In genomic region chr10:17216901-17217395, GRCh38 we compare ENCODE assay signal across 10 cellular contexts. TPM values are rescaled to one million over a fixed set of nuclear protein-coding genes. Genes with fewer than 3 reads are reported as not detected.
A peak's percentile ranks its signal among the peaks of the same experiment; 100 is the strongest.
DNase-seq lines count a peak whose midpoint lies in the region; TF ChIP-seq lines count a peak whose summit lies in the region.
"Had no signal": no experiment of that assay in that cellular context is flagged by ENCODE, and none has a peak within 500 bp of the region (broad histone marks: within the 10 kb centered on the region; RNA-seq: fewer than 3 reads in every experiment).

No MANE protein-coding gene starts in this region.

- DNase-seq in activated CD4-positive, alpha-beta T cell treated with anti-CD3 and anti-CD28 coated beads, Interleukin-2, amount 10 ng/mL, durations not matched to agents 24 days and 14 days: no peak
- DNase-seq in activated CD4-positive, alpha-beta T cell treated with anti-CD3 and anti-CD28 coated beads, Interleukin-2, amount 50 U/mL, for 1 hour: no peak
- DNase-seq in immature natural killer cell (no peak), suprapubic skin (ENCODE audit: low spot score in 2 of 2) (no peak), HT-29 (ENCODE audit: low spot score) (no peak), DMS153 (lab: John Stamatoyannopoulos, UW) (no peak)
- no peak for DNase-seq in effector CD4-positive, alpha-beta T cell
- DNase-seq: NCI-H1048 had no signal

- TF ChIP-seq POLR2A in suprapubic skin (IDR thresholded peaks at IDR 0.05): no peak

- intact Hi-C loops in activated CD4-positive, alpha-beta T cell treated with anti-CD3 and anti-CD28 coated beads, Interleukin-2, amount 10 ng/mL, durations not matched to agents 24 days and 14 days (cut with micrococcal nuclease): loop anchor here (1.0 kb wide), 6 partner anchors 10 to 215 kb away; partner anchors contain the start of gene TRDMT1

- H3K9me3 Mint-ChIP-seq in activated CD4-positive, alpha-beta T cell treated with anti-CD3 and anti-CD28 coated beads, Interleukin-2, amount 10 ng/mL, durations not matched to agents 24 days and 14 days: peaks cover 5% of the 10 kb centered on the region
- H3K9me3 Mint-ChIP-seq in activated naive CD8-positive, alpha-beta T cell (ENCODE audit: low read depth): no peaks in the 10 kb centered on the region
- H3K9me3 Mint-ChIP-seq in immature natural killer cell: no peaks in the 10 kb centered on the region

- H3K4me3 Mint-ChIP-seq in activated CD4-positive, alpha-beta T cell treated with anti-CD3 and anti-CD28 coated beads, Interleukin-2, amount 10 ng/mL, durations not matched to agents 24 days and 14 days: no peak overlapping the region
- no peak overlapping the region for H3K4me3 Mint-ChIP-seq in activated naive CD8-positive, alpha-beta T cell
- no peak overlapping the region for H3K4me3 Mint-ChIP-seq in immature natural killer cell

- peak overlapping the region; percentile 86 for H3K27ac ChIP-seq in suprapubic skin
- H3K27ac ChIP-seq: cardiac muscle cell had no signal

- no peak for TF ChIP-seq EP300 in suprapubic skin (IDR thresholded peaks at IDR 0.05)

- peak overlapping the region; percentile 88 for H3K27ac Mint-ChIP-seq in activated CD4-positive, alpha-beta T cell treated with anti-CD3 and anti-CD28 coated beads, Interleukin-2, amount 10 ng/mL, durations not matched to agents 24 days and 14 days
- peak overlapping the region; percentile 92 for H3K27ac Mint-ChIP-seq in activated naive CD8-positive, alpha-beta T cell
- H3K27ac Mint-ChIP-seq in immature natural killer cell: peak overlapping the region; percentile 70 to 97 (median 96)

- H3K4me1 ChIP-seq in suprapubic skin: peaks cover 18% of the 10 kb centered on the region

- H3K4me1 Mint-ChIP-seq in activated CD4-positive, alpha-beta T cell treated with anti-CD3 and anti-CD28 coated beads, Interleukin-2, amount 10 ng/mL, durations not matched to agents 24 days and 14 days: peaks cover 32% of the 10 kb centered on the region
- peaks cover 40% of the 10 kb centered on the region for H3K4me1 Mint-ChIP-seq in activated naive CD8-positive, alpha-beta T cell (ENCODE audit: low read depth)
- H3K4me1 Mint-ChIP-seq in immature natural killer cell: peaks cover 13 to 20% of the 10 kb centered on the region in 2 donors

- no peak overlapping the region for H3K4me3 ChIP-seq in suprapubic skin
- H3K4me3 ChIP-seq: cardiac muscle cell had no signal

- H3K27me3 Mint-ChIP-seq in activated CD4-positive, alpha-beta T cell treated with anti-CD3 and anti-CD28 coated beads, Interleukin-2, amount 10 ng/mL, durations not matched to agents 24 days and 14 days: no peaks in the 10 kb centered on the region
- no peaks in the 10 kb centered on the region for H3K27me3 Mint-ChIP-seq in activated naive CD8-positive, alpha-beta T cell
- peaks cover 0 to 3% (median 0%) of the 10 kb centered on the region in 3 donors for H3K27me3 Mint-ChIP-seq in immature natural killer cell (ENCODE audit: low read depth in 3 of 3)

- no peaks in the 10 kb centered on the region for H3K36me3 ChIP-seq in suprapubic skin
- H3K36me3 ChIP-seq: cardiac muscle cell had no signal

- H3K36me3 Mint-ChIP-seq in activated CD4-positive, alpha-beta T cell treated with anti-CD3 and anti-CD28 coated beads, Interleukin-2, amount 10 ng/mL, durations not matched to agents 24 days and 14 days (ENCODE audit: low read depth): peaks cover 19% of the 10 kb centered on the region
- H3K36me3 Mint-ChIP-seq in activated naive CD8-positive, alpha-beta T cell: peaks cover 10% of the 10 kb centered on the region
- peaks cover 0 to 9% (median 4%) of the 10 kb centered on the region in 3 donors for H3K36me3 Mint-ChIP-seq in immature natural killer cell

- TF ChIP-seq CTCF in suprapubic skin (IDR thresholded peaks at IDR 0.05): no peak

- no peaks in the 10 kb centered on the region for H3K9me3 ChIP-seq in suprapubic skin

- 76% methylated on average over 6 of the region's 6 CpGs for WGBS in suprapubic skin

- no peaks in the 10 kb centered on the region for H3K27me3 ChIP-seq in suprapubic skin
- H3K27me3 ChIP-seq: cardiac muscle cell had no signal

RNA-seq across cellular contexts. Expression of gene VIM, which starts 11.1 kb away (rescaled TPM):
- total RNA-seq in activated CD4-positive, alpha-beta T cell treated with anti-CD3 and anti-CD28 coated beads, Interleukin-2, amount 10 ng/mL, durations not matched to agents 24 days and 14 days: 178 and 182 TPM in 2 replicates
- polyA plus RNA-seq in immature natural killer cell: 100 to 1,000 TPM in 2 of 3 donors, 10 to 100 TPM in 1; 61.5 to 183 (median 142) TPM
- total RNA-seq in suprapubic skin: 1,000 to 10,000 TPM in 2 of 4 donors, 100 to 1,000 TPM in 2; 697 to 1,198 (median 1,024) TPM
- total RNA-seq in HT-29 (2014; rRNA removed; shearing (Covaris generic)): 0.08 TPM in 1 of 2 replicates, not detected in the other

RNA-seq across cellular contexts. Expression of gene TRDMT1, which starts 15.5 kb away (rescaled TPM):
- 3.9 and 5.6 TPM in 2 replicates for total RNA-seq in activated CD4-positive, alpha-beta T cell treated with anti-CD3 and anti-CD28 coated beads, Interleukin-2, amount 10 ng/mL, durations not matched to agents 24 days and 14 days
- polyA plus RNA-seq in immature natural killer cell: 1 to 10 TPM; 1.4 to 7.8 (median 3.6) TPM
- total RNA-seq in suprapubic skin: 1 to 10 TPM; 2.7 to 9.4 (median 4.0) TPM
- total RNA-seq in HT-29 (2014; rRNA removed; shearing (Covaris generic)): 1.3 and 3.2 TPM in 2 replicates

Comparison
In these comparisons a context has a peak if more than half of its experiments do, and no peak if none do; other contexts are left out.
1. RNA of gene VIM, which starts 11.1 kb away (total RNA-seq): 697 to 1,198 TPM in suprapubic skin and 178 to 182 TPM in activated CD4-positive, alpha-beta T cell treated with anti-CD3 and anti-CD28 coated beads, Interleukin-2, amount 10 ng/mL, durations not matched to agents 24 days and 14 days; 0.08 TPM in HT-29; every median in the first group is over 100 times any median in the second.
2. Peak in every context shown above with its lines, with median percentiles within 50 percentile points of each other: H3K27ac Mint-ChIP-seq.